Comparison of ENCODE assay signal across 8 cellular contexts in genomic region chr18:23967321-23968089, GRCh38. TPM values are rescaled to one million over a fixed set of nuclear protein-coding genes. Genes with fewer than 3 reads are reported as not detected.
DNase-seq lines count a peak whose midpoint lies in the region; ATAC-seq and TF ChIP-seq lines count a peak whose summit lies in the region.

No MANE protein-coding gene starts in this region.

- H4K20me1 ChIP-seq in PC-9 (ENCODE audit: insufficient read depth) = no peaks in the 10 kb centered on the region

- H2AFZ ChIP-seq in PC-9 = no peak overlapping the region

- CTCF ChIA-PET in PC-9 (lab: Charles Lee) = no interaction called here

- peak; percentile 42 to 50 for ATAC-seq in CD4-positive, CD25-positive, alpha-beta regulatory T cell (ENCODE audit: low read depth in 2 of 2)
- peak; percentile 67 for ATAC-seq in GM19395 (IDR thresholded peaks at IDR 0.05; ENCODE audit: unreplicated experiment)
- ATAC-seq in HG03571 (IDR thresholded peaks at IDR 0.05; ENCODE audit: unreplicated experiment) = peak; percentile 59

- H3K79me2 ChIP-seq in PC-9 (ENCODE audit: low read depth) = no peaks in the 10 kb centered on the region

- H3K36me3 Mint-ChIP-seq in CD4-positive, CD25-positive, alpha-beta regulatory T cell = no peaks in the 10 kb centered on the region
- H3K36me3 Mint-ChIP-seq in activated T-cell treated with anti-CD3 and anti-CD28 coated beads, Interleukin-2, amount 50 U/mL, for 24 hours (ENCODE audit: low read depth) = no peaks in the 10 kb centered on the region
- H3K36me3 Mint-ChIP-seq in nephron progenitor cell (ENCODE audit: low read depth) = no peaks in the 10 kb centered on the region

- no peaks in the 10 kb centered on the region for H3K9me3 Mint-ChIP-seq in CD4-positive, CD25-positive, alpha-beta regulatory T cell
- no peaks in the 10 kb centered on the region for H3K9me3 Mint-ChIP-seq in activated T-cell treated with anti-CD3 and anti-CD28 coated beads, Interleukin-2, amount 50 U/mL, for 24 hours
- H3K9me3 Mint-ChIP-seq in nephron progenitor cell = no peaks in the 10 kb centered on the region

- no peaks in the 10 kb centered on the region for H3K27me3 ChIP-seq in CD4-positive, CD25-positive, alpha-beta regulatory T cell (ENCODE audit: control insufficient read depth, insufficient read depth, low read length)
- H3K27me3 ChIP-seq in PC-9 (ENCODE audit: insufficient read depth, low read depth) = no peaks in the 10 kb centered on the region

- intact Hi-C loops in PC-9 (cut with micrococcal nuclease; ENCODE audit: unreplicated experiment) = no loop called here

- TF ChIP-seq CTCF in nephron progenitor cell (IDR thresholded peaks at IDR 0.05) (no peak), PC-9 (conservative IDR thresholded peaks at IDR 0.05) (no peak)

- DNase-seq in CD4-positive, CD25-positive, alpha-beta regulatory T cell = peak in 1 of 3 donors; percentile 72
- DNase-seq in activated T-cell treated with anti-CD3 and anti-CD28 coated beads, Interleukin-2, amount 50 U/mL, for 24 hours = peak; percentile 53
- DNase-seq in nephron progenitor cell (no peak), NCI-H1048 (lab: John Stamatoyannopoulos, UW) (no peak), PC-9 (no peak), retina (no peak)

- no peaks in the 10 kb centered on the region for H3K27me3 Mint-ChIP-seq in CD4-positive, CD25-positive, alpha-beta regulatory T cell
- H3K27me3 Mint-ChIP-seq in activated T-cell treated with anti-CD3 and anti-CD28 coated beads, Interleukin-2, amount 50 U/mL, for 24 hours = no peaks in the 10 kb centered on the region
- H3K27me3 Mint-ChIP-seq in nephron progenitor cell (ENCODE audit: low read depth, poor library complexity) = peaks cover 26% of the 10 kb centered on the region

- no TSS peak for BruUV-seq in PC-9 (replicated peaks; lab: Mats Ljungman, UMichigan)

- H3K9me3 ChIP-seq in CD4-positive, CD25-positive, alpha-beta regulatory T cell (ENCODE audit: control insufficient read depth in 2 of 2, low read length in 2 of 2) = no peaks in the 10 kb centered on the region
- H3K9me3 ChIP-seq in PC-9 (ENCODE audit: insufficient read depth, low read depth) = no peaks in the 10 kb centered on the region

- H3K27ac Mint-ChIP-seq in CD4-positive, CD25-positive, alpha-beta regulatory T cell = peak overlapping the region; percentile 78 to 94 (median 79)
- peak overlapping the region; percentile 68 for H3K27ac Mint-ChIP-seq in activated T-cell treated with anti-CD3 and anti-CD28 coated beads, Interleukin-2, amount 50 U/mL, for 24 hours
- H3K27ac Mint-ChIP-seq in nephron progenitor cell = no peak overlapping the region

- H3F3A ChIP-seq in PC-9 (ENCODE audit: insufficient read depth, low read depth) = no peaks in the 10 kb centered on the region

- peaks cover 68% of the 10 kb centered on the region for H3K4me1 ChIP-seq in CD4-positive, CD25-positive, alpha-beta regulatory T cell (ENCODE audit: control insufficient read depth, insufficient read depth, low read length, poor library complexity, severe bottlenecking)
- H3K4me1 ChIP-seq in PC-9 (replicated peaks; ENCODE audit: insufficient read depth) = no peaks in the 10 kb centered on the region

- peak overlapping the region; percentile 13 for H3K4me3 ChIP-seq in CD4-positive, CD25-positive, alpha-beta regulatory T cell (ENCODE audit: low read depth, low read length)
- no peak overlapping the region for H3K4me3 ChIP-seq in PC-9

- H3K4me3 Mint-ChIP-seq in CD4-positive, CD25-positive, alpha-beta regulatory T cell = peak overlapping the region in 3 of 4 donors; percentile 26 to 68 (median 33)
- H3K4me3 Mint-ChIP-seq in activated T-cell treated with anti-CD3 and anti-CD28 coated beads, Interleukin-2, amount 50 U/mL, for 24 hours = no peak overlapping the region
- H3K4me3 Mint-ChIP-seq in nephron progenitor cell = no peak overlapping the region

- peaks cover 15 to 87% (median 67%) of the 10 kb centered on the region in 4 donors for H3K4me1 Mint-ChIP-seq in CD4-positive, CD25-positive, alpha-beta regulatory T cell
- peaks cover 82% of the 10 kb centered on the region for H3K4me1 Mint-ChIP-seq in activated T-cell treated with anti-CD3 and anti-CD28 coated beads, Interleukin-2, amount 50 U/mL, for 24 hours (ENCODE audit: low read depth)
- peaks cover 35% of the 10 kb centered on the region for H3K4me1 Mint-ChIP-seq in nephron progenitor cell

- no peak overlapping the region for H3K27ac ChIP-seq in CD4-positive, CD25-positive, alpha-beta regulatory T cell (ENCODE audit: insufficient read depth, low read length, poor library complexity, severe bottlenecking)
- H3K27ac ChIP-seq in PC-9 = no peak overlapping the region

- POLR2A ChIA-PET in PC-9 (lab: Charles Lee; ENCODE audit: unreplicated experiment) = no interaction called here

- H3K36me3 ChIP-seq in CD4-positive, CD25-positive, alpha-beta regulatory T cell (ENCODE audit: control insufficient read depth, insufficient read depth, low read length) = no peaks in the 10 kb centered on the region
- H3K36me3 ChIP-seq in PC-9 (ENCODE audit: low read depth) = no peaks in the 10 kb centered on the region

- no peak overlapping the region for H3K4me2 ChIP-seq in PC-9

- no peaks in the 10 kb centered on the region for H3K9me2 ChIP-seq in PC-9 (ENCODE audit: insufficient read depth)

RNA-seq across cellular contexts. Expression of gene TTC39C, which starts 47.0 kb away (rescaled TPM):
- 274 TPM for total RNA-seq in CD4-positive, CD25-positive, alpha-beta regulatory T cell
- polyA plus RNA-seq in CD4-positive, CD25-positive, alpha-beta regulatory T cell = 100 to 1,000 TPM; 109 to 206 (median 167) TPM
- total RNA-seq in PC-9 (2021) = 13.0 and 15.3 TPM in 2 replicates

Comparison
In these comparisons a context has a peak if more than half of its experiments do, and no peak if none do; other contexts are left out.
1. H3K4me3 Mint-ChIP-seq: peak in CD4-positive, CD25-positive, alpha-beta regulatory T cell (3 of 4); none in activated T-cell treated with anti-CD3 and anti-CD28 coated beads, Interleukin-2, amount 50 U/mL, for 24 hours (single experiment) and nephron progenitor cell (single experiment).
2. RNA of gene TTC39C, which starts 47.0 kb away (total RNA-seq): 274 TPM in CD4-positive, CD25-positive, alpha-beta regulatory T cell (single experiment); 13.0 to 15.3 TPM in PC-9; every median in the first group is over 10 times any median in the second.
3. Peak in every context shown above with its lines, with median percentiles within 50 percentile points of each other: ATAC-seq.